Comparison of ENCODE assay signal across 8 cellular contexts in the genomic region with DNA sequence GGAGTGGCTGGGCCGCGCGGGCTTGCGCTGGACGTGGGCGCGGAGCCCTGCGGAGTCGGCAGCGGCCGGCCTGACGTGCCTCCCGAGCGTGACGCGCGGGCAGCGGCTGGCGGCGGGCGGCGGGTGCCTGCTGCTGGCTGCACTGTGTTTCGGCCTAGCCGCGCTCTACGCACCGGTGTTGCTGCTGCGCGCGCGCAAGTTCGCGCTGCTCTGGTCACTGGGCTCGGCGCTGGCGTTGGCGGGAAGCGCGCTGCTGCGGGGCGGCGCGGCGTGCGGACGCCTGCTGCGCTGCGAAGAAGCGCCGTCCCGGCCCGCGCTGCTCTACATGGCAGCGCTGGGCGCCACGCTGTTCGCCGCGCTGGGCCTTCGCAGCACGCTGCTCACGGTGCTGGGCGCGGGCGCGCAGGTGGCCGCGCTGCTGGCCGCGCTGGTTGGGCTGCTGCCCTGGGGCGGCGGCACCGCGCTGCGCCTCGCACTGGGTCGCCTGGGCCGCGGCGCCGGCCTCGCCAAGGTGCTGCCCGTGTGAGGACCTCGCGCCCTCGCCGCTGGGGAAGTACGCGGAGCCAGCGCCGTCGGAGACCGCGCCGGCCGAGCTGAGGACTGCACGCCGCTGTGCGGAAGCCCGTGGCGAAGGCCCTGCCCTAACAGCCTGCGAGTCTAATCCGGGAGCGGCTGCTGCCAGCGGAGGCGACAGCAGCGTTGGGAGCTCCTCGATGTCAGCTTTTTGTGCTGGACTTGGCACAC. TPM values are rescaled to one million over a fixed set of nuclear protein-coding genes. Genes with fewer than 3 reads are reported as not detected.
DNase-seq lines count a peak whose midpoint lies in the region; ATAC-seq lines count a peak whose summit lies in the region.

No MANE protein-coding gene starts in this region.

- H3K9me3 ChIP-seq in CD4-positive, CD25-positive, alpha-beta regulatory T cell (ENCODE audit: control insufficient read depth in 2 of 2, low read length in 2 of 2): no peaks in the 10 kb centered on the region
- no peaks in the 10 kb centered on the region for H3K9me3 ChIP-seq in effector memory CD4-positive, alpha-beta T cell (ENCODE audit: control insufficient read depth, low read length)

- H3K79me1 ChIP-seq in mesendoderm (ENCODE audit: low read length): peaks cover 6% of the 10 kb centered on the region

- H3K9ac ChIP-seq in mesendoderm (ENCODE audit: low read length): peak overlapping the region; percentile 95

- H2BK15ac ChIP-seq in mesendoderm (replicated peaks; ENCODE audit: low read depth): no peak overlapping the region

- DNase-seq in CD4-positive, CD25-positive, alpha-beta regulatory T cell: peak; percentile 71 to 92 (median 82)
- DNase-seq in NCI-H82 (lab: John Stamatoyannopoulos, UW): peak; percentile 91
- DNase-seq in activated CD8-positive, alpha-beta memory T cell treated with anti-CD3 and anti-CD28 coated beads for 1 hour (ENCODE audit: extremely low read depth in 1 of 2, low read depth in 1 of 2): peak; percentile 54 to 65
- DNase-seq in effector memory CD4-positive, alpha-beta T cell: peak; percentile 63 to 70 (median 69)
- DNase-seq in mesendoderm: peak; percentile 91
- peak; percentile 47 for DNase-seq in stimulated activated CD8-positive, alpha-beta memory T cell treated with anti-CD3 and anti-CD28 coated beads, Interleukin-15, amount 100 ng/mL, for 1 hour (ENCODE audit: low read depth)

- H3K4ac ChIP-seq in mesendoderm (ENCODE audit: low read depth, low read length): peak overlapping the region; percentile 17

- H4K8ac ChIP-seq in mesendoderm (ENCODE audit: low read depth, low read length): no peak overlapping the region

- peaks cover 39% of the 10 kb centered on the region for H3K4me1 ChIP-seq in CD4-positive, CD25-positive, alpha-beta regulatory T cell (ENCODE audit: control insufficient read depth, insufficient read depth, low read length, poor library complexity, severe bottlenecking)
- H3K4me1 ChIP-seq in effector memory CD4-positive, alpha-beta T cell (ENCODE audit: control insufficient read depth, insufficient read depth, low read length, poor library complexity, severe bottlenecking): peaks cover 25% of the 10 kb centered on the region
- peaks cover 2% of the 10 kb centered on the region for H3K4me1 ChIP-seq in mesendoderm (ENCODE audit: control insufficient read depth, low read depth, low read length)

- no peaks in the 10 kb centered on the region for H3K9me3 Mint-ChIP-seq in CD4-positive, CD25-positive, alpha-beta regulatory T cell

- H2BK5ac ChIP-seq in mesendoderm (ENCODE audit: low read length): peak overlapping the region; percentile 88

- peak overlapping the region; percentile 51 for H3K4me2 ChIP-seq in mesendoderm (ENCODE audit: low read length)

- peak overlapping the region; percentile 86 to 99 (median 96) for H3K4me3 Mint-ChIP-seq in CD4-positive, CD25-positive, alpha-beta regulatory T cell

- ATAC-seq in CD4-positive, CD25-positive, alpha-beta regulatory T cell (ENCODE audit: low read depth in 2 of 2): peak; percentile 76 to 80
- peak; percentile 39 for ATAC-seq in GM19351 (IDR thresholded peaks at IDR 0.05; ENCODE audit: unreplicated experiment)
- peak; percentile 25 for ATAC-seq in HG03469 (IDR thresholded peaks at IDR 0.05; ENCODE audit: unreplicated experiment)

- H3K4me1 Mint-ChIP-seq in CD4-positive, CD25-positive, alpha-beta regulatory T cell: peaks cover 28 to 50% (median 38%) of the 10 kb centered on the region in 4 donors

- H3K27me3 Mint-ChIP-seq in CD4-positive, CD25-positive, alpha-beta regulatory T cell: peaks cover 8% of the 10 kb centered on the region

- peak overlapping the region; percentile 92 for H3K27ac ChIP-seq in CD4-positive, CD25-positive, alpha-beta regulatory T cell (ENCODE audit: insufficient read depth, low read length, poor library complexity, severe bottlenecking)
- peak overlapping the region; percentile 84 for H3K27ac ChIP-seq in effector memory CD4-positive, alpha-beta T cell (ENCODE audit: insufficient read depth, low read length, poor library complexity, severe bottlenecking)
- H3K27ac ChIP-seq in mesendoderm (ENCODE audit: low read depth, low read length): peak overlapping the region; percentile 90

- peak overlapping the region; percentile 70 for H3K18ac ChIP-seq in mesendoderm (ENCODE audit: low read length)

- H3K79me2 ChIP-seq in mesendoderm (ENCODE audit: control insufficient read depth, insufficient read depth, low read length): peaks cover 2% of the 10 kb centered on the region

- no CpG with 5 or more reads among the region's 108 CpGs for WGBS in mesendoderm (ENCODE audit: extremely low coverage, insufficient coverage, low lambda C conversion rate)

- no peak overlapping the region for H2BK120ac ChIP-seq in mesendoderm (ENCODE audit: low read depth, low read length)

- H3K27ac Mint-ChIP-seq in CD4-positive, CD25-positive, alpha-beta regulatory T cell: peak overlapping the region; percentile 91 to 99 (median 99)

- H3K56ac ChIP-seq in mesendoderm (ENCODE audit: low read length): peak overlapping the region; percentile 98

- no peak overlapping the region for H4K5ac ChIP-seq in mesendoderm (ENCODE audit: low read length)

- peak overlapping the region; percentile 90 for H3K4me3 ChIP-seq in CD4-positive, CD25-positive, alpha-beta regulatory T cell (ENCODE audit: low read depth, low read length)
- peak overlapping the region; percentile 72 for H3K4me3 ChIP-seq in effector memory CD4-positive, alpha-beta T cell (ENCODE audit: insufficient read depth, low read depth, low read length, poor library complexity, severe bottlenecking)
- H3K4me3 ChIP-seq in mesendoderm (ENCODE audit: low read length): peak overlapping the region; percentile 69

- H2AK5ac ChIP-seq in mesendoderm (ENCODE audit: low read length): no peak overlapping the region

- no peaks in the 10 kb centered on the region for H3K27me3 ChIP-seq in CD4-positive, CD25-positive, alpha-beta regulatory T cell (ENCODE audit: control insufficient read depth, insufficient read depth, low read length)
- H3K27me3 ChIP-seq in effector memory CD4-positive, alpha-beta T cell (replicated peaks; ENCODE audit: control insufficient read depth, insufficient read depth, low read length, poor library complexity, severe bottlenecking): no peaks in the 10 kb centered on the region
- H3K27me3 ChIP-seq in mesendoderm (ENCODE audit: insufficient read depth, low read length, poor library complexity): no peaks in the 10 kb centered on the region

- H3K36me3 ChIP-seq in CD4-positive, CD25-positive, alpha-beta regulatory T cell (ENCODE audit: control insufficient read depth, insufficient read depth, low read length): peaks cover 17% of the 10 kb centered on the region
- peaks cover 14% of the 10 kb centered on the region for H3K36me3 ChIP-seq in effector memory CD4-positive, alpha-beta T cell (ENCODE audit: control insufficient read depth, insufficient read depth, low read length)
- H3K36me3 ChIP-seq in mesendoderm (ENCODE audit: control insufficient read depth, insufficient read depth, low read length): no peaks in the 10 kb centered on the region

- peaks cover 15% of the 10 kb centered on the region for H3K36me3 Mint-ChIP-seq in CD4-positive, CD25-positive, alpha-beta regulatory T cell

- peak overlapping the region; percentile 94 for H3K23ac ChIP-seq in mesendoderm (ENCODE audit: low read length)

RNA-seq across cellular contexts. Expression of a gene that starts 0.5 kb away (rescaled TPM):
- 7.6 TPM for total RNA-seq in CD4-positive, CD25-positive, alpha-beta regulatory T cell
- polyA plus RNA-seq in CD4-positive, CD25-positive, alpha-beta regulatory T cell: 1 to 10 TPM; 1.4 to 4.5 (median 2.6) TPM
- 7.2 TPM for polyA plus RNA-seq in mesendoderm (2013, experiment 1 of 2)
- 7.2 TPM for polyA plus RNA-seq in mesendoderm (2013, experiment 2 of 2)

RNA-seq across cellular contexts. Expression of a gene that starts 26.5 kb away (rescaled TPM):
- total RNA-seq in CD4-positive, CD25-positive, alpha-beta regulatory T cell: 10.8 TPM
- polyA plus RNA-seq in CD4-positive, CD25-positive, alpha-beta regulatory T cell: 10 to 100 TPM; 12.6 to 23.8 (median 15.7) TPM
- polyA plus RNA-seq in mesendoderm (2013, experiment 1 of 2): 5.0 TPM
- polyA plus RNA-seq in mesendoderm (2013, experiment 2 of 2): 5.2 TPM

RNA-seq across cellular contexts. Expression of a gene that starts 55.9 kb away (rescaled TPM):
- total RNA-seq in CD4-positive, CD25-positive, alpha-beta regulatory T cell: not detected
- not detected for polyA plus RNA-seq in CD4-positive, CD25-positive, alpha-beta regulatory T cell
- polyA plus RNA-seq in mesendoderm (2013, experiment 1 of 2): 0.03 TPM
- polyA plus RNA-seq in mesendoderm (2013, experiment 2 of 2): 0.04 TPM

Comparison
In these comparisons a context has a peak if more than half of its experiments do, and no peak if none do; other contexts are left out.
1. Peak in every context shown above with its lines: DNase-seq, ATAC-seq, H3K4me3 ChIP-seq and H3K27ac ChIP-seq.
2. ATAC-seq: peak in every context shown above with its lines; median percentile 78 in CD4-positive, CD25-positive, alpha-beta regulatory T cell; 39 in GM19351; 25 in HG03469.